ENCODE assay signal across 11 cellular contexts in the genomic region with DNA sequence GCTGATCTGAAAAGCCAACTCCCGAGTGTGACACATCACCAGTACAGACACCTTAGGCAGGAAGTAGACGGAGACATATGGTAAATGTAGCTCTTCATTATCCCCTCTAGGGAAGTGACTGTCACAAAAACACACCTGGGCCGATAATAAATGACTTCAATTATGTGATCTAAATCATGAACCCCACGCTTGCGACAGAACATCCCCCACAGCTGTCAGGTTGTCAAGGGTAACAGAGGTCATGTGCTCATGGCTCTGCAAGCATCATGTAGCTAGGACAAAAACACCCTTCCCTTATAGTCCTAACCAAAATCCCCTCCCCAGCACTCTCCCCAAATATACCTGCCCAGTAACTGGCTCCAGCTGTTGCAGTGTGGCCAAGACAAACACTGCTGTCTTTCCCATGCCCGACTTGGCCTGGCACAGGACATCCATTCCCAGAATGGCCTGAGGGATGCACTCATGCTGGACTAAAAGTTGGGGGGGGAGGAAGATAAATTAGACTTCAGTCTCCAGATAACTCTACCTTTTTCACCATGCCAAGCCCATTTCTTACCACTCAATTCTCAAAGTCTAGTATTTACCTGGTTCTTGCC. TPM values are rescaled to one million over a fixed set of nuclear protein-coding genes. Genes with fewer than 3 reads are reported as not detected.
DNase-seq lines count a peak whose midpoint lies in the region; TF ChIP-seq lines count a peak whose summit lies in the region.
"Had no signal": no experiment of that assay in that cellular context is flagged by ENCODE, and none has a peak within 500 bp of the region (broad histone marks: within the 10 kb centered on the region; RNA-seq: fewer than 3 reads in every experiment).

No MANE protein-coding gene starts in this region.

- no peak overlapping the region for H2BK120ac ChIP-seq in mesendoderm (ENCODE audit: low read depth, low read length)

- H3K4ac ChIP-seq in mesendoderm (ENCODE audit: low read depth, low read length) = no peak overlapping the region

- H3K4me2 ChIP-seq in mesendoderm (ENCODE audit: low read length) = peak overlapping the region; percentile 22

- peaks cover 22% of the 10 kb centered on the region for H3K27me3 Mint-ChIP-seq in brain

- DNase-seq in mesendoderm (no peak), amygdala (lab: John Stamatoyannopoulos, UW) (no peak), SHP77 (lab: John Stamatoyannopoulos, UW) (no peak), GOT3 (lab: John Stamatoyannopoulos, UW) (no peak), NCI-H1092 (lab: John Stamatoyannopoulos, UW) (no peak)
- DNase-seq: NCI-H82, spleen had no signal

- H3K36me3 Mint-ChIP-seq in brain = peaks cover 70% of the 10 kb centered on the region

- H3K18ac ChIP-seq in mesendoderm (ENCODE audit: low read length) = no peak overlapping the region

- H3K27ac Mint-ChIP-seq in brain = peak overlapping the region; percentile 0 to 99 (median 68)

- peaks cover 61% of the 10 kb centered on the region for H3K4me1 Mint-ChIP-seq in brain

- H3K9me3 Mint-ChIP-seq in brain = no peaks in the 10 kb centered on the region

- H3K79me2 ChIP-seq in ACC112 (ENCODE audit: control insufficient read depth, insufficient read depth, low read length, unreplicated experiment) = peaks cover 75% of the 10 kb centered on the region
- H3K79me2 ChIP-seq in mesendoderm (ENCODE audit: control insufficient read depth, insufficient read depth, low read length) = peaks cover 61% of the 10 kb centered on the region

- peaks cover 51% of the 10 kb centered on the region for H3K36me3 ChIP-seq in ACC112 (ENCODE audit: insufficient read depth, low read length)
- H3K36me3 ChIP-seq in HUES64 (ENCODE audit: insufficient read depth, low read length) = peaks cover 71% of the 10 kb centered on the region
- peaks cover 39% of the 10 kb centered on the region for H3K36me3 ChIP-seq in mesendoderm (ENCODE audit: control insufficient read depth, insufficient read depth, low read length)

- no peak overlapping the region for H2BK15ac ChIP-seq in mesendoderm (replicated peaks; ENCODE audit: low read depth)

- H2BK5ac ChIP-seq in mesendoderm (ENCODE audit: low read length) = no peak overlapping the region

- no peak overlapping the region for H2AK5ac ChIP-seq in mesendoderm (ENCODE audit: low read length)

- TF ChIP-seq CTCF in brain (conservative IDR thresholded peaks at IDR 0.05) = no peak

- WGBS in HUES64 = 98% methylated on average over 6 of the region's 6 CpGs
- WGBS in mesendoderm (ENCODE audit: extremely low coverage, insufficient coverage, low lambda C conversion rate) = no CpG with 5 or more reads among the region's 6 CpGs

- H3K27me3 ChIP-seq in ACC112 (ENCODE audit: insufficient read depth, low read length) (no peaks in the 10 kb centered on the region), HUES64 (ENCODE audit: insufficient read depth, low read length) (no peaks in the 10 kb centered on the region), mesendoderm (ENCODE audit: insufficient read depth, low read length, poor library complexity) (no peaks in the 10 kb centered on the region)
- H3K27me3 ChIP-seq: spleen, vagina had no signal

- H3K9ac ChIP-seq in HUES64 (ENCODE audit: low read depth, low read length) = no peak overlapping the region
- H3K9ac ChIP-seq in mesendoderm (ENCODE audit: low read length) = peak overlapping the region; percentile 80

- no peak overlapping the region for H3K27ac ChIP-seq in ACC112 (ENCODE audit: low read depth, low read length)
- H3K27ac ChIP-seq in HUES64 (ENCODE audit: low read depth, low read length) = no peak overlapping the region
- no peak overlapping the region for H3K27ac ChIP-seq in mesendoderm (ENCODE audit: low read depth, low read length)

- H4K5ac ChIP-seq in mesendoderm (ENCODE audit: low read length) = no peak overlapping the region

- peaks cover 26% of the 10 kb centered on the region for H3K4me1 ChIP-seq in ACC112 (ENCODE audit: control insufficient read depth, insufficient read depth, low read length, unreplicated experiment)
- peaks cover 23% of the 10 kb centered on the region for H3K4me1 ChIP-seq in HUES64 (ENCODE audit: insufficient read depth, low read length)
- peaks cover 5% of the 10 kb centered on the region for H3K4me1 ChIP-seq in mesendoderm (ENCODE audit: control insufficient read depth, low read depth, low read length)

- no peaks in the 10 kb centered on the region for H3K9me3 ChIP-seq in HUES64 (ENCODE audit: insufficient read depth, low read depth, low read length)
- H3K9me3 ChIP-seq: spleen, vagina had no signal

- H3K79me1 ChIP-seq in mesendoderm (ENCODE audit: low read length) = peaks cover 22% of the 10 kb centered on the region

- no peak overlapping the region for H3K56ac ChIP-seq in mesendoderm (ENCODE audit: low read length)

- no peak overlapping the region for H2AFZ ChIP-seq in ACC112 (ENCODE audit: low read length, unreplicated experiment)

- H3K23ac ChIP-seq in mesendoderm (ENCODE audit: low read length) = no peak overlapping the region

- H4K8ac ChIP-seq in mesendoderm (ENCODE audit: low read depth, low read length) = no peak overlapping the region

- peak overlapping the region; percentile 84 to 97 (median 87) for H3K4me3 Mint-ChIP-seq in brain

- H3K4me3 ChIP-seq in ACC112 (ENCODE audit: low read depth, low read length) (peak overlapping the region; percentile 82), HUES64 (ENCODE audit: low read length) (peak overlapping the region; percentile 89), mesendoderm (ENCODE audit: low read length) (no peak overlapping the region)

RNA-seq across cellular contexts. Expression of a gene that starts 2.9 kb away (rescaled TPM):
- polyA plus RNA-seq in HUES64 (2013, experiment 1 of 2) = 705 TPM
- polyA plus RNA-seq in HUES64 (2013, experiment 2 of 2) = 618 TPM
- 267 TPM for polyA plus RNA-seq in brain (ENCODE audit: insufficient read depth, low read depth, low replicate concordance)
- 405 TPM for polyA plus RNA-seq in mesendoderm (2013, experiment 1 of 2)
- polyA plus RNA-seq in mesendoderm (2013, experiment 2 of 2) = 409 TPM

RNA-seq across cellular contexts. Expression of a gene that starts 7.5 kb away (rescaled TPM):
- 1.8 TPM for polyA plus RNA-seq in HUES64 (2013, experiment 1 of 2)
- polyA plus RNA-seq in HUES64 (2013, experiment 2 of 2) = 3.1 TPM
- 122 TPM for polyA plus RNA-seq in brain (ENCODE audit: insufficient read depth, low read depth, low replicate concordance)
- polyA plus RNA-seq in mesendoderm (2013, experiment 1 of 2) = 1.2 TPM
- polyA plus RNA-seq in mesendoderm (2013, experiment 2 of 2) = 1.3 TPM

RNA-seq across cellular contexts. Expression of a gene that starts 8.5 kb away (rescaled TPM):
- 8.3 TPM for polyA plus RNA-seq in HUES64 (2013, experiment 1 of 2)
- 12.5 TPM for polyA plus RNA-seq in HUES64 (2013, experiment 2 of 2)
- 59.4 TPM for polyA plus RNA-seq in brain (ENCODE audit: insufficient read depth, low read depth, low replicate concordance)
- polyA plus RNA-seq in mesendoderm (2013, experiment 1 of 2) = 8.4 TPM
- polyA plus RNA-seq in mesendoderm (2013, experiment 2 of 2) = 9.6 TPM

RNA-seq across cellular contexts. Expression of a gene that starts 10.1 kb away (rescaled TPM):
- polyA plus RNA-seq in HUES64 (2013, experiment 1 of 2) = not detected
- polyA plus RNA-seq in HUES64 (2013, experiment 2 of 2) = not detected
- polyA plus RNA-seq in brain (ENCODE audit: insufficient read depth, low read depth, low replicate concordance) = not detected
- polyA plus RNA-seq in mesendoderm (2013, experiment 1 of 2) = not detected
- polyA plus RNA-seq in mesendoderm (2013, experiment 2 of 2) = not detected
- polyA plus RNA-seq: spleen had no signal

RNA-seq across cellular contexts. Expression of a gene that starts 33.2 kb away (rescaled TPM):
- polyA plus RNA-seq in HUES64 (2013, experiment 1 of 2) = not detected
- not detected for polyA plus RNA-seq in HUES64 (2013, experiment 2 of 2)
- polyA plus RNA-seq in brain (ENCODE audit: insufficient read depth, low read depth, low replicate concordance) = not detected
- 0.03 TPM for polyA plus RNA-seq in mesendoderm (2013, experiment 1 of 2)
- not detected for polyA plus RNA-seq in mesendoderm (2013, experiment 2 of 2)
